ENCODE assay signal across 16 cellular contexts in genomic region chr1:240349695-240350094, GRCh38.
DNase-seq lines count a peak whose midpoint lies in the region; ATAC-seq and TF ChIP-seq lines count a peak whose summit lies in the region.
"Had no signal": no experiment of that assay in that cellular context is flagged by ENCODE, and none has a peak within 500 bp of the region (broad histone marks: within the 10 kb centered on the region; RNA-seq: fewer than 3 reads in every experiment).

No MANE protein-coding gene starts in this region.

- H3K9ac ChIP-seq in smooth muscle cell (ENCODE audit: low read depth): no peak overlapping the region
- H3K9ac ChIP-seq: BLaER1 had no signal

- H3K4me1 ChIP-seq in ACC112 (ENCODE audit: control insufficient read depth, insufficient read depth, low read length, unreplicated experiment) (peaks cover 44% of the 10 kb centered on the region), smooth muscle cell (ENCODE audit: low read depth) (peaks cover 6% of the 10 kb centered on the region), left lung (no peaks in the 10 kb centered on the region)
- H3K4me1 ChIP-seq: BLaER1 had no signal

- peak overlapping the region; percentile 78 for H3K27ac Mint-ChIP-seq in HFFc6
- no peak overlapping the region for H3K27ac Mint-ChIP-seq in effector memory CD8-positive, alpha-beta T cell
- H3K27ac Mint-ChIP-seq: CD14-positive monocyte; CD4-positive, alpha-beta memory T cell; GM23338 had no signal

- H3K4me1 Mint-ChIP-seq in HFFc6 (ENCODE audit: low read depth): peaks cover 81% of the 10 kb centered on the region
- H3K4me1 Mint-ChIP-seq in effector memory CD8-positive, alpha-beta T cell (ENCODE audit: low read depth in 2 of 2): no peaks in the 10 kb centered on the region
- H3K4me1 Mint-ChIP-seq: CD14-positive monocyte; CD4-positive, alpha-beta memory T cell had no signal

- H3K36me3 ChIP-seq in ACC112 (ENCODE audit: insufficient read depth, low read length) (no peaks in the 10 kb centered on the region; the same call in 1 of the 2 replicates), smooth muscle cell (ENCODE audit: low read depth) (no peaks in the 10 kb centered on the region), left lung (no peaks in the 10 kb centered on the region)
- H3K36me3 ChIP-seq: BLaER1 had no signal

- no peak for ATAC-seq in effector memory CD8-positive, alpha-beta T cell (replicated peaks)
- no peak for ATAC-seq in left lung
- ATAC-seq: GM12878, GM23338, K562 had no signal

- peaks cover 4% of the 10 kb centered on the region; the same call in 1 of the 2 replicates for H3K9me3 Mint-ChIP-seq in HFFc6
- peaks cover 7 to 15% of the 10 kb centered on the region in 2 donors for H3K9me3 Mint-ChIP-seq in effector memory CD8-positive, alpha-beta T cell
- H3K9me3 Mint-ChIP-seq: GM23338 had no signal

- peak overlapping the region; percentile 54; the same call in 1 of the 2 replicates for H3K27ac ChIP-seq in ACC112 (ENCODE audit: low read depth, low read length)
- peak overlapping the region; percentile 84 for H3K27ac ChIP-seq in smooth muscle cell (ENCODE audit: low read depth)
- no peak overlapping the region for H3K27ac ChIP-seq in left lung
- H3K27ac ChIP-seq: BLaER1, HL-60 had no signal

- peaks cover 10% of the 10 kb centered on the region for H3F3A ChIP-seq in smooth muscle cell (ENCODE audit: low read depth)

- peak overlapping the region; percentile 39 for H3K4me3 Mint-ChIP-seq in HFFc6
- no peak overlapping the region for H3K4me3 Mint-ChIP-seq in effector memory CD8-positive, alpha-beta T cell
- H3K4me3 Mint-ChIP-seq: CD14-positive monocyte; CD4-positive, alpha-beta memory T cell; GM23338 had no signal

- TF ChIP-seq CTCF in HFFc6 (IDR thresholded peaks at IDR 0.05): no peak
- TF ChIP-seq CTCF in smooth muscle cell (IDR thresholded peaks at IDR 0.05; ENCODE audit: borderline replicate concordance, insufficient read depth, poor library complexity, severe bottlenecking): no peak
- TF ChIP-seq CTCF in left lung (IDR thresholded peaks at IDR 0.05): no peak

- H3K4me2 ChIP-seq in smooth muscle cell: peak overlapping the region; percentile 19
- H3K4me2 ChIP-seq: BLaER1, GM23338 had no signal

- H3K4me3 ChIP-seq in ACC112 (ENCODE audit: low read depth, low read length) (no peak overlapping the region), smooth muscle cell (no peak overlapping the region), left lung (no peak overlapping the region)
- H3K4me3 ChIP-seq: BLaER1, GM12878, GM23338, K562 had no signal

- no peak overlapping the region for H2AFZ ChIP-seq in ACC112 (ENCODE audit: low read length, unreplicated experiment)
- no peak overlapping the region for H2AFZ ChIP-seq in smooth muscle cell (ENCODE audit: low read depth)
- H2AFZ ChIP-seq: GM23338 had no signal

- 91% methylated on average over 2 of the region's 2 CpGs for WGBS in smooth muscle cell (ENCODE audit: low lambda C conversion rate)

- DNase-seq in HFFc6: no peak
- peak; percentile 56 for DNase-seq in fibroblast of peridontal ligament (ENCODE audit: extremely low read depth)
- no peak for DNase-seq in smooth muscle cell (lab: John Stamatoyannopoulos, UW; ENCODE audit: unreplicated experiment)
- no peak for DNase-seq in NCI-H446 (lab: John Stamatoyannopoulos, UW)
- no peak for DNase-seq in effector memory CD8-positive, alpha-beta T cell
- no peak for DNase-seq in left lung
- DNase-seq: CD4-positive, alpha-beta memory T cell; DMS79 treated with DMSO at 0.1 percent for 48 hours; HCEC 1CT had no signal

- H3K27me3 Mint-ChIP-seq in HFFc6 (ENCODE audit: insufficient read depth): peaks cover 22% of the 10 kb centered on the region
- no peaks in the 10 kb centered on the region for H3K27me3 Mint-ChIP-seq in effector memory CD8-positive, alpha-beta T cell

- intact Hi-C loops in left lung (cut with DNase I): no loop called here

- H3K9me3 ChIP-seq in smooth muscle cell (replicated peaks; ENCODE audit: low read depth) (no peaks in the 10 kb centered on the region), left lung (peaks cover 0 to 3% of the 10 kb centered on the region in 2 donors)
- H3K9me3 ChIP-seq: BLaER1 had no signal

- H3K36me3 Mint-ChIP-seq in HFFc6 (ENCODE audit: low read depth): peaks cover 84% of the 10 kb centered on the region
- H3K36me3 Mint-ChIP-seq in effector memory CD8-positive, alpha-beta T cell (ENCODE audit: insufficient read depth): no peaks in the 10 kb centered on the region
- H3K36me3 Mint-ChIP-seq: CD14-positive monocyte; CD4-positive, alpha-beta memory T cell had no signal

- no peaks in the 10 kb centered on the region for H3K79me2 ChIP-seq in ACC112 (ENCODE audit: control insufficient read depth, insufficient read depth, low read length, unreplicated experiment)
- no peaks in the 10 kb centered on the region for H3K79me2 ChIP-seq in smooth muscle cell (ENCODE audit: low read depth)

- H3K27me3 ChIP-seq in ACC112 (ENCODE audit: insufficient read depth, low read length) (no peaks in the 10 kb centered on the region), smooth muscle cell (ENCODE audit: low read depth) (no peaks in the 10 kb centered on the region), left lung (no peaks in the 10 kb centered on the region)
- H3K27me3 ChIP-seq: BLaER1 had no signal

- H4K20me1 ChIP-seq in smooth muscle cell (ENCODE audit: low read depth): no peaks in the 10 kb centered on the region
- H4K20me1 ChIP-seq: BLaER1 had no signal

Comparison
In these comparisons a context has a peak if more than half of its experiments do, and no peak if none do; other contexts are left out.
1. H3K27ac ChIP-seq: peak in ACC112 (single experiment) and smooth muscle cell (single experiment); none in left lung (0 of 2).